ENCODE assay signal across 18 cellular contexts in genomic region chr20:32468860-32469259, GRCh38.
DNase-seq lines count a peak whose midpoint lies in the region; ATAC-seq, FAIRE-seq and TF ChIP-seq lines count a peak whose summit lies in the region.
"Had no signal": no experiment of that assay in that cellular context is flagged by ENCODE, and none has a peak within 500 bp of the region (broad histone marks: within the 10 kb centered on the region; RNA-seq: fewer than 3 reads in every experiment).

No MANE protein-coding gene starts in this region.

- peaks cover 7% of the 10 kb centered on the region for H3K4me1 Mint-ChIP-seq in activated naive CD8-positive, alpha-beta T cell (ENCODE audit: low read depth)
- H3K4me1 Mint-ChIP-seq in activated naive CD8-positive, alpha-beta T cell treated with anti-CD3 and anti-CD28 coated beads, Interleukin-2, amount 50 U/mL, for 24 hours, result peaks cover 4% of the 10 kb centered on the region
- peaks cover 49% of the 10 kb centered on the region for H3K4me1 Mint-ChIP-seq in osteocyte (ENCODE audit: unreplicated experiment)

- no peaks in the 10 kb centered on the region for H3K9me2 ChIP-seq in MM.1S (replicated peaks; ENCODE audit: insufficient read depth, low read length)

- BruUV-seq in endothelial cell of umbilical vein (replicated peaks; lab: Mats Ljungman, UMichigan), result no TSS peak

- peaks cover 14 to 27% of the 10 kb centered on the region in 2 experiments for H3K36me3 ChIP-seq in endothelial cell of umbilical vein (ENCODE audit: control insufficient read depth in 2 of 2, extremely low read depth in 1 of 2, insufficient read depth in 2 of 2, low read length in 2 of 2)
- H3K36me3 ChIP-seq in transverse colon, result no peaks in the 10 kb centered on the region
- H3K36me3 ChIP-seq in BE2C, result peaks cover 40% of the 10 kb centered on the region
- H3K36me3 ChIP-seq in MM.1S (replicated peaks; ENCODE audit: insufficient read depth, low read length), result no peaks in the 10 kb centered on the region

- H3F3A ChIP-seq in MM.1S (ENCODE audit: insufficient read depth, low read length), result no peaks in the 10 kb centered on the region

- TF ChIP-seq CTCF in endothelial cell of umbilical vein (IDR thresholded peaks at IDR 0.05; ENCODE audit: extremely low read depth in 1 of 2, insufficient read depth in 1 of 2, low read depth in 1 of 2, low read length in 2 of 2) (no peak), osteocyte (IDR thresholded peaks at IDR 0.05) (no peak), transverse colon (IDR thresholded peaks at IDR 0.05) (no peak), BE2C (IDR thresholded peaks at IDR 0.05; ENCODE audit: low read depth, low read length) (no peak), MM.1S (IDR thresholded peaks at IDR 0.05; ENCODE audit: low read length) (no peak)

- no peaks in the 10 kb centered on the region for H3K9me3 ChIP-seq in endothelial cell of umbilical vein (replicated peaks; ENCODE audit: control insufficient read depth, insufficient read depth, low read length)
- no peaks in the 10 kb centered on the region for H3K9me3 ChIP-seq in transverse colon
- no peaks in the 10 kb centered on the region for H3K9me3 ChIP-seq in BE2C
- no peaks in the 10 kb centered on the region for H3K9me3 ChIP-seq in MM.1S (replicated peaks; ENCODE audit: insufficient read depth, low read length)

- H3K27ac ChIP-seq in endothelial cell of umbilical vein (ENCODE audit: insufficient read depth, low read depth, low read length) (peak overlapping the region; percentile 97), transverse colon (peak overlapping the region; percentile 87 to 96 (median 95)), MM.1S (ENCODE audit: low read length) (no peak overlapping the region)

- H3K79me2 ChIP-seq in endothelial cell of umbilical vein (ENCODE audit: control insufficient read depth, insufficient read depth, low read length) (peaks cover 94% of the 10 kb centered on the region), MM.1S (ENCODE audit: low read length) (no peaks in the 10 kb centered on the region)

- POLR2A ChIA-PET in endothelial cell of umbilical vein (lab: Charles Lee), result no interaction called here

- no peaks in the 10 kb centered on the region for H3K27me3 Mint-ChIP-seq in activated naive CD8-positive, alpha-beta T cell
- no peaks in the 10 kb centered on the region for H3K27me3 Mint-ChIP-seq in activated naive CD8-positive, alpha-beta T cell treated with anti-CD3 and anti-CD28 coated beads, Interleukin-2, amount 50 U/mL, for 24 hours
- H3K27me3 Mint-ChIP-seq in osteocyte (ENCODE audit: unreplicated experiment), result no peaks in the 10 kb centered on the region
- H3K27me3 Mint-ChIP-seq: type B pancreatic cell had no signal

- 83 to 95% methylated on average over 4 to 7 of the region's 7 CpGs for WGBS in transverse colon (ENCODE audit: low coverage in 1 of 2), 2 donors

- CTCF ChIA-PET in endothelial cell of umbilical vein (lab: Charles Lee), result interaction anchor here (0.9 to 4.6 kb wide), 6 partner anchors 10 to 53 kb away, joined by 3 to 45 read pairs (median 4); no protein-coding TSS in a partner anchor

- H4K20me1 ChIP-seq in endothelial cell of umbilical vein (replicated peaks; ENCODE audit: control insufficient read depth, extremely low read depth, insufficient read depth, low read length) (no peaks in the 10 kb centered on the region), MM.1S (ENCODE audit: insufficient read depth, low read length) (no peaks in the 10 kb centered on the region)

- peak overlapping the region; percentile 78 for H3K9ac ChIP-seq in endothelial cell of umbilical vein (replicated peaks; ENCODE audit: extremely low read depth, insufficient read depth, low read length)
- no peak overlapping the region for H3K9ac ChIP-seq in MM.1S (ENCODE audit: low read length)

- peak; percentile 85 for FAIRE-seq in endothelial cell of umbilical vein (lab: Jason Lieb, UNC)

- intact Hi-C loops in endothelial cell of umbilical vein (cut with micrococcal nuclease) (no loop called here), transverse colon (cut with DNase I; ENCODE audit: low total_unique reads) (no loop called here)

- H3K9me3 Mint-ChIP-seq in activated naive CD8-positive, alpha-beta T cell (ENCODE audit: low read depth), result no peaks in the 10 kb centered on the region
- no peaks in the 10 kb centered on the region for H3K9me3 Mint-ChIP-seq in activated naive CD8-positive, alpha-beta T cell treated with anti-CD3 and anti-CD28 coated beads, Interleukin-2, amount 50 U/mL, for 24 hours
- H3K9me3 Mint-ChIP-seq in osteocyte (ENCODE audit: unreplicated experiment), result no peaks in the 10 kb centered on the region
- H3K9me3 Mint-ChIP-seq: type B pancreatic cell had no signal

- in situ Hi-C loops in transverse colon (cut with MboI; ENCODE audit: low pct_ligation_motif_present in 1 of 4, low pct_unique_long_range_greater_than_20kb in 1 of 4, low sequenced_read_pairs in 3 of 4), result no loop called here

- H3K4me3 Mint-ChIP-seq in activated naive CD8-positive, alpha-beta T cell, result no peak overlapping the region
- no peak overlapping the region for H3K4me3 Mint-ChIP-seq in activated naive CD8-positive, alpha-beta T cell treated with anti-CD3 and anti-CD28 coated beads, Interleukin-2, amount 50 U/mL, for 24 hours
- no peak overlapping the region for H3K4me3 Mint-ChIP-seq in osteocyte (ENCODE audit: unreplicated experiment)
- H3K4me3 Mint-ChIP-seq: type B pancreatic cell had no signal

- TF ChIP-seq POLR2A in endothelial cell of umbilical vein (IDR thresholded peaks at IDR 0.05; ENCODE audit: low read depth, low read length) (no peak), transverse colon (IDR thresholded peaks at IDR 0.05) (no peak)

- no peaks in the 10 kb centered on the region for H3K36me3 Mint-ChIP-seq in activated naive CD8-positive, alpha-beta T cell
- no peaks in the 10 kb centered on the region for H3K36me3 Mint-ChIP-seq in activated naive CD8-positive, alpha-beta T cell treated with anti-CD3 and anti-CD28 coated beads, Interleukin-2, amount 50 U/mL, for 24 hours (ENCODE audit: low read depth)
- H3K36me3 Mint-ChIP-seq in osteocyte (ENCODE audit: unreplicated experiment), result peaks cover 7% of the 10 kb centered on the region

- H2AFZ ChIP-seq in endothelial cell of umbilical vein (ENCODE audit: low read depth, low read length) (no peak overlapping the region), MM.1S (ENCODE audit: low read length) (no peak overlapping the region)

- no peak for DNase-seq in activated naive CD8-positive, alpha-beta T cell treated with anti-CD3 and anti-CD28 coated beads, Interleukin-2, amount 50 U/mL, for 24 hours
- DNase-seq in endothelial cell of umbilical vein (ENCODE audit: low read depth, low spot score) (peak; percentile 37), osteocyte (ENCODE audit: extremely low spot score, unreplicated experiment) (no peak), transverse colon (no peak), BE2C (no peak), MM.1S (no peak), HPDE6-E6E7 (ENCODE audit: extremely low spot score) (no peak)
- DNase-seq: 8988T; activated CD4-positive, alpha-beta T cell treated with anti-CD3 and anti-CD28 coated beads, Interleukin-2, amount 50 U/mL, for 1 hour; activated CD8-positive, alpha-beta memory T cell treated with anti-CD3 and anti-CD28 coated beads, Interleukin-2, amount 50 U/mL, for 4 hours; activated gamma-delta T cell treated with Interleukin-2 at 50 U/mL for 16 hours; anterior cingulate cortex; islet precursor cell; NCI-H524 treated with DMSO at 0.1 percent for 48 hours; SIG-M5; T-helper 1 cell had no signal

- no peak for ATAC-seq in activated naive CD8-positive, alpha-beta T cell treated with anti-CD3 and anti-CD28 coated beads, Interleukin-2, amount 50 U/mL, for 24 hours

- peak overlapping the region; percentile 10 for H3K27ac Mint-ChIP-seq in activated naive CD8-positive, alpha-beta T cell
- H3K27ac Mint-ChIP-seq in activated naive CD8-positive, alpha-beta T cell treated with anti-CD3 and anti-CD28 coated beads, Interleukin-2, amount 50 U/mL, for 24 hours, result no peak overlapping the region
- H3K27ac Mint-ChIP-seq in osteocyte (ENCODE audit: unreplicated experiment), result peak overlapping the region; percentile 86
- H3K27ac Mint-ChIP-seq: type B pancreatic cell had no signal

- dilution Hi-C loops in endothelial cell of umbilical vein (cut with MboI; ENCODE audit: extremely low pct_ligation_motif_present, low sequenced_read_pairs), result no loop called here

- no peaks in the 10 kb centered on the region for H3K27me3 ChIP-seq in endothelial cell of umbilical vein (ENCODE audit: control insufficient read depth in 2 of 2, insufficient read depth in 2 of 2, low read length in 2 of 2)
- H3K27me3 ChIP-seq in transverse colon, result no peaks in the 10 kb centered on the region
- H3K27me3 ChIP-seq in BE2C, result no peaks in the 10 kb centered on the region
- no peaks in the 10 kb centered on the region for H3K27me3 ChIP-seq in MM.1S (replicated peaks; ENCODE audit: insufficient read depth, low read length)

- H3K4me2 ChIP-seq in endothelial cell of umbilical vein (ENCODE audit: insufficient read depth, low read length), result peak overlapping the region; percentile 30
- no peak overlapping the region for H3K4me2 ChIP-seq in MM.1S (ENCODE audit: low read depth, low read length)

- H3K4me1 ChIP-seq in endothelial cell of umbilical vein (ENCODE audit: control insufficient read depth, extremely low read depth, insufficient read depth, low read length) (peaks cover 94% of the 10 kb centered on the region), transverse colon (peaks cover 76 to 98% (median 84%) of the 10 kb centered on the region in 4 donors), BE2C (peaks cover 12% of the 10 kb centered on the region), MM.1S (ENCODE audit: low read length) (no peaks in the 10 kb centered on the region)

- H3K9me1 ChIP-seq in endothelial cell of umbilical vein (replicated peaks; ENCODE audit: control insufficient read depth, extremely low read depth, insufficient read depth, low read length), result no peaks in the 10 kb centered on the region

- H3K4me3 ChIP-seq in endothelial cell of umbilical vein (replicated peaks in 1 of 3; ENCODE audit: insufficient read depth in 1 of 3, low read depth in 1 of 3, low read length in 3 of 3), result no peak overlapping the region
- H3K4me3 ChIP-seq in transverse colon, result no peak overlapping the region
- no peak overlapping the region for H3K4me3 ChIP-seq in BE2C (ENCODE audit: low read depth, low read length)
- no peak overlapping the region for H3K4me3 ChIP-seq in MM.1S (ENCODE audit: low read length)

- TF ChIP-seq EP300 in transverse colon (IDR thresholded peaks at IDR 0.05; ENCODE audit: low read depth), result no peak

TF ChIP-seq in endothelial cell of umbilical vein, 7 proteins besides CTCF, POLR2A, EP300 and RAD21 (continues in another document):
- TF ChIP-seq GATA2 (IDR thresholded peaks at IDR 0.05; ENCODE audit: insufficient read depth, insufficient read length, low read depth, low read length), result no peak
- TF ChIP-seq POLR2AphosphoS5 (IDR thresholded peaks at IDR 0.05; ENCODE audit: insufficient read depth, low read depth, low read length), result no peak
- TF ChIP-seq JUN (IDR thresholded peaks at IDR 0.05; ENCODE audit: borderline replicate concordance, insufficient read depth, insufficient read length, low read depth), result no peak
- TF ChIP-seq, protein P1, sequence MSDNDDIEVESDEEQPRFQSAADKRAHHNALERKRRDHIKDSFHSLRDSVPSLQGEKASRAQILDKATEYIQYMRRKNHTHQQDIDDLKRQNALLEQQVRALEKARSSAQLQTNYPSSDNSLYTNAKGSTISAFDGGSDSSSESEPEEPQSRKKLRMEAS (IDR thresholded peaks at IDR 0.05; ENCODE audit: insufficient read depth, insufficient read length), result no peak
- no peak for TF ChIP-seq MYC (IDR thresholded peaks at IDR 0.05; ENCODE audit: low read depth, low read length)
